10 cellular contexts compared by ENCODE assay signal in the genomic region with DNA sequence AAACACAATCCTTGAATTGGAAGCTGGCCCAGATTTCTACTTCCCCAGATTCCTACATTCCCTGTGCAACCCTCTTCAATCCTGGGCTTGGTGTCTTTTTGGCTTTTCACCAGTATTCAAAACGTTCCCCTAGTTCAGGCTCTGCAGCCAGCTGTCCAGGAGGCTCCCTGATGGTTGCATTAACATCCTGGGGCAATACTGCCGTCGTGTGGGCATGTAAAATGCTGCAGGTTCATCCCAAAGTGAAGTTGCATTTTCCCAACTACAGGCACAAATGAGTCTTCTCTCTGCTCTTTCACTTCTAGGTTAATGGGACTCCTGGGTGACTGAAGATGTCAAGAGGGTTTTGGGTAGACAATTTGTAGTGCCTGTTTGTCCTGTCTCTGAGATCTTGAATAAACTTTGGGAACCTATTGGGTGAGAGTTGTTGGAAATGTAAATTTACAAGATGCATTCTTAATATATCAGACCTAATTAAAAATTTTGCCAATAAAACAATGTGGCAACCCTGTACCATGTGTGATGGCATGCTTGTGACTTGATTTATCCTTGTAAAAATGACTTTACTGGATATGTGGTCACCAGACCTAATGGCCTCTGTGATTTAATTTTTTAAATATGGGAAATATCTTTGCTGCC. TPM values are rescaled to one million over a fixed set of nuclear protein-coding genes. Genes with fewer than 3 reads are reported as not detected.
DNase-seq lines count a peak whose midpoint lies in the region; ATAC-seq and TF ChIP-seq lines count a peak whose summit lies in the region.
"Had no signal": no experiment of that assay in that cellular context is flagged by ENCODE, and none has a peak within 500 bp of the region (broad histone marks: within the 10 kb centered on the region; RNA-seq: fewer than 3 reads in every experiment).

No MANE protein-coding gene starts in this region.

- peaks cover 16% of the 10 kb centered on the region for H3K27me3 ChIP-seq in HAP-1 (ENCODE audit: low read depth)

- peak; percentile 49; the same call in 2 of the 3 replicates for ATAC-seq in SK-N-SH treated with all-trans-retinoic acid at 6 μM for 48 hours
- no peak for ATAC-seq in HG02610 (IDR thresholded peaks at IDR 0.05; ENCODE audit: unreplicated experiment)
- ATAC-seq in HG03342 (IDR thresholded peaks at IDR 0.05; ENCODE audit: unreplicated experiment) = no peak

- in situ Hi-C loops in Caki2 (cut with HindIII; ENCODE audit: low pct_unique_long_range_greater_than_20kb, low sequenced_read_pairs) = no loop called here
- in situ Hi-C loops in HAP-1 (cut with MboI; ENCODE audit: low sequenced_read_pairs) = no loop called here

- H3K36me3 ChIP-seq in HAP-1 (replicated peaks) = no peaks in the 10 kb centered on the region

- DNase-seq in Caki2 (ENCODE audit: low read depth) (peak; percentile 31), HAP-1 (ENCODE audit: low spot score in 2 of 2) (peak; percentile 43 to 51), islet precursor cell (peak; percentile 68), occipital lobe (lab: John Stamatoyannopoulos, UW) (no peak), foreskin melanocyte (no peak)

- H3K4me3 ChIP-seq in HAP-1 = no peak overlapping the region

- no peaks in the 10 kb centered on the region for H3K9me3 ChIP-seq in HAP-1

- peaks cover 5% of the 10 kb centered on the region; the same call in 1 of the 2 replicates for H3K4me1 ChIP-seq in HAP-1

TF ChIP-seq in SK-N-SH treated with all-trans-retinoic acid at 6 μM for 48 hours, 23 proteins besides CTCF, POLR2A, EP300 and RAD21:
- TF ChIP-seq, protein P1, sequence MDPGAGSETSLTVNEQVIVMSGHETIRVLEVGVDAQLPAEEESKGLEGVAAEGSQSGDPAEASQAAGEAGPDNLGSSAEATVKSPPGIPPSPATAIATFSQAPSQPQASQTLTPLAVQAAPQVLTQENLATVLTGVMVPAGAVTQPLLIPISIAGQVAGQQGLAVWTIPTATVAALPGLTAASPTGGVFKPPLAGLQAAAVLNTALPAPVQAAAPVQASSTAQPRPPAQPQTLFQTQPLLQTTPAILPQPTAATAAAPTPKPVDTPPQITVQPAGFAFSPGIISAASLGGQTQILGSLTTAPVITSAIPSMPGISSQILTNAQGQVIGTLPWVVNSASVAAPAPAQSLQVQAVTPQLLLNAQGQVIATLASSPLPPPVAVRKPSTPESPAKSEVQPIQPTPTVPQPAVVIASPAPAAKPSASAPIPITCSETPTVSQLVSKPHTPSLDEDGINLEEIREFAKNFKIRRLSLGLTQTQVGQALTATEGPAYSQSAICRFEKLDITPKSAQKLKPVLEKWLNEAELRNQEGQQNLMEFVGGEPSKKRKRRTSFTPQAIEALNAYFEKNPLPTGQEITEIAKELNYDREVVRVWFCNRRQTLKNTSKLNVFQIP (CRISPR knock-in tag; IDR thresholded peaks at IDR 0.05; ENCODE audit: borderline replicate concordance, low read depth) = no peak
- TF ChIP-seq, protein P2, sequence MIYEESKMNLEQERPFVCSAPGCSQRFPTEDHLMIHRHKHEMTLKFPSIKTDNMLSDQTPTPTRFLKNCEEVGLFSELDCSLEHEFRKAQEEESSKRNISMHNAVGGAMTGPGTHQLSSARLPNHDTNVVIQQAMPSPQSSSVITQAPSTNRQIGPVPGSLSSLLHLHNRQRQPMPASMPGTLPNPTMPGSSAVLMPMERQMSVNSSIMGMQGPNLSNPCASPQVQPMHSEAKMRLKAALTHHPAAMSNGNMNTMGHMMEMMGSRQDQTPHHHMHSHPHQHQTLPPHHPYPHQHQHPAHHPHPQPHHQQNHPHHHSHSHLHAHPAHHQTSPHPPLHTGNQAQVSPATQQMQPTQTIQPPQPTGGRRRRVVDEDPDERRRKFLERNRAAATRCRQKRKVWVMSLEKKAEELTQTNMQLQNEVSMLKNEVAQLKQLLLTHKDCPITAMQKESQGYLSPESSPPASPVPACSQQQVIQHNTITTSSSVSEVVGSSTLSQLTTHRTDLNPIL (CRISPR knock-in tag; IDR thresholded peaks at IDR 0.05; ENCODE audit: low read depth) = no peak
- TF ChIP-seq ARNTL (CRISPR knock-in tag; IDR thresholded peaks at IDR 0.05; ENCODE audit: borderline replicate concordance, low read depth) = no peak
- TF ChIP-seq SNAI2 (CRISPR knock-in tag; IDR thresholded peaks at IDR 0.05) = no peak
- no peak for TF ChIP-seq TCF4 (CRISPR knock-in tag; IDR thresholded peaks at IDR 0.05; ENCODE audit: borderline replicate concordance)
- TF ChIP-seq ZFP30 (CRISPR knock-in tag; IDR thresholded peaks at IDR 0.05) = no peak
- TF ChIP-seq, protein P3, sequence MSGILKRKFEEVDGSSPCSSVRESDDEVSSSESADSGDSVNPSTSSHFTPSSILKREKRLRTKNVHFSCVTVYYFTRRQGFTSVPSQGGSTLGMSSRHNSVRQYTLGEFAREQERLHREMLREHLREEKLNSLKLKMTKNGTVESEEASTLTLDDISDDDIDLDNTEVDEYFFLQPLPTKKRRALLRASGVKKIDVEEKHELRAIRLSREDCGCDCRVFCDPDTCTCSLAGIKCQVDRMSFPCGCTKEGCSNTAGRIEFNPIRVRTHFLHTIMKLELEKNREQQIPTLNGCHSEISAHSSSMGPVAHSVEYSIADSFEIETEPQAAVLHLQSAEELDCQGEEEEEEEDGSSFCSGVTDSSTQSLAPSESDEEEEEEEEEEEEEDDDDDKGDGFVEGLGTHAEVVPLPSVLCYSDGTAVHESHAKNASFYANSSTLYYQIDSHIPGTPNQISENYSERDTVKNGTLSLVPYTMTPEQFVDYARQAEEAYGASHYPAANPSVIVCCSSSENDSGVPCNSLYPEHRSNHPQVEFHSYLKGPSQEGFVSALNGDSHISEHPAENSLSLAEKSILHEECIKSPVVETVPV (CRISPR knock-in tag; IDR thresholded peaks at IDR 0.05) = no peak
- no peak for TF ChIP-seq GLIS3 (CRISPR knock-in tag; IDR thresholded peaks at IDR 0.05)

RNA-seq across cellular contexts. Expression of a gene that starts 28.6 kb away (rescaled TPM):
- not detected in 2 replicates for total RNA-seq in Caki2 (2014; rRNA removed; shearing (Covaris generic); ENCODE audit: low replicate concordance)
- not detected for total RNA-seq in occipital lobe
- total RNA-seq: NCI-H460, temporal lobe had no signal

Comparison
In these comparisons a context has a peak if more than half of its experiments do, and no peak if none do; other contexts are left out.
1. DNase-seq: peak in Caki2 (single experiment), HAP-1 (2 of 2) and islet precursor cell (single experiment); none in occipital lobe (single experiment) and foreskin melanocyte (single experiment).